Comparison of ENCODE assay signal across 8 cellular contexts in the genomic region with DNA sequence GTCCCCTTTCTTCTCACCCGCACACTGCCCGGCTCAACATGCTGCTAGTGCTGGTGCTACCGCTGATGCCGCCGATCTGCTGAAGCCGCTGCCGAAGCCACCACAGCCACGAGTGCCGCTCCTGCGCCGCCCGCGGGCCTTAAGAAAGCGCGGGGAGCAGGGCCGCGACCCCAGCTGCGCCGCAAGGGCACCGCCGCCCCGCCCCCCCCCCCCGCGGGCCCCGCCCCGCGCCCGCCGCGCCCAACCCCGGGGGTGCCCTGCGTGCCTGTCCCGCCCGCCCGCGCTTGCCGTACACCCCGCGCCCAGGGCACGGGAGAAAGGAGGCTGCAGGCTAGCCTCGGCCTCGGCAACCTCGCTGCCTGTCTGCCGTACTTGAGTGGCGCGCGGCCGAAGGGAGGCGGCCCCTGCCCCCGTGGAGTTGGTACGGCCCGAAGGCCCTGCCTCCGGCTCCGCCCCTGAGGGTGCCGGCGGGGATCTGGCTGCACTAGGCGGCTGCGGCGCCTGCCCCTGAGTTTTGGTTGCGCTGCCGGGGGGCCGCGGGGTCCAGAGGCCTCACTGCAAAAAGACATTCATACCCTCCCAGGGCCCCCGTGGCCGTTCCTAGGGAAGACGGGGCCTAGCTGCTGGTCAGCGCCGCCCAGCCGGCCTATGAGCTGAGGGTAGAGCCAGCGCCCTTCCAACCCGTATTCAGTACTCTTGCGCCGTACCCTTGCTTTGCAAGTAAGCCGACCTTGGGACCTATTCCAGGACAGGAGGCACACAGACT.
A peak's percentile ranks its signal among the peaks of the same experiment; 100 is the strongest.
DNase-seq lines count a peak whose midpoint lies in the region; ATAC-seq and TF ChIP-seq lines count a peak whose summit lies in the region.

A gene (minus strand): TSS at position 114 of the 766 bp plus-strand sequence. CDS start 74 bp downstream, at position 40.

- peak within 1 kb of the TSS; percentile 75 for H3K4me3 ChIP-seq in AG09309 (ENCODE audit: control insufficient read depth, low read depth, low read length)

- no peak for TF ChIP-seq CTCF in AG09309 (IDR thresholded peaks at IDR 0.05; ENCODE audit: control insufficient read depth, insufficient read depth, low read depth, low read length, missing control alignments)

- no peak for DNase-seq in AG09309 (ENCODE audit: low read depth)
- peak; percentile 90 for DNase-seq in NCI-H226
- peak; percentile 63 for DNase-seq in activated CD4-positive, CD25-positive, alpha-beta regulatory T cell treated with anti-CD3 and anti-CD28 coated beads, Interleukin-2, amount 50 U/mL, for 16 hours (ENCODE audit: low read depth, low spot score)
- peak; percentile 83 for DNase-seq in central memory CD4-positive, alpha-beta T cell
- DNase-seq in islet precursor cell: peak; percentile 94
- DNase-seq in stimulated activated CD4-positive, alpha-beta T cell treated with anti-CD3 and anti-CD28 coated beads, Interleukin-12 subunit alpha, Interleukin-12 subunit beta, amount 100 ng/mL, for 48 hours (ENCODE audit: low read depth in 2 of 3, low spot score in 1 of 3): peak; percentile 66 to 80 (median 71)

- ATAC-seq in GM18909 (IDR thresholded peaks at IDR 0.05; ENCODE audit: poor library complexity, unreplicated experiment) (peak; percentile 87), HG03139 (IDR thresholded peaks at IDR 0.05; ENCODE audit: unreplicated experiment) (peak; percentile 65)
